Comparison of ENCODE assay signal across 1 cellular context in the genomic region with DNA sequence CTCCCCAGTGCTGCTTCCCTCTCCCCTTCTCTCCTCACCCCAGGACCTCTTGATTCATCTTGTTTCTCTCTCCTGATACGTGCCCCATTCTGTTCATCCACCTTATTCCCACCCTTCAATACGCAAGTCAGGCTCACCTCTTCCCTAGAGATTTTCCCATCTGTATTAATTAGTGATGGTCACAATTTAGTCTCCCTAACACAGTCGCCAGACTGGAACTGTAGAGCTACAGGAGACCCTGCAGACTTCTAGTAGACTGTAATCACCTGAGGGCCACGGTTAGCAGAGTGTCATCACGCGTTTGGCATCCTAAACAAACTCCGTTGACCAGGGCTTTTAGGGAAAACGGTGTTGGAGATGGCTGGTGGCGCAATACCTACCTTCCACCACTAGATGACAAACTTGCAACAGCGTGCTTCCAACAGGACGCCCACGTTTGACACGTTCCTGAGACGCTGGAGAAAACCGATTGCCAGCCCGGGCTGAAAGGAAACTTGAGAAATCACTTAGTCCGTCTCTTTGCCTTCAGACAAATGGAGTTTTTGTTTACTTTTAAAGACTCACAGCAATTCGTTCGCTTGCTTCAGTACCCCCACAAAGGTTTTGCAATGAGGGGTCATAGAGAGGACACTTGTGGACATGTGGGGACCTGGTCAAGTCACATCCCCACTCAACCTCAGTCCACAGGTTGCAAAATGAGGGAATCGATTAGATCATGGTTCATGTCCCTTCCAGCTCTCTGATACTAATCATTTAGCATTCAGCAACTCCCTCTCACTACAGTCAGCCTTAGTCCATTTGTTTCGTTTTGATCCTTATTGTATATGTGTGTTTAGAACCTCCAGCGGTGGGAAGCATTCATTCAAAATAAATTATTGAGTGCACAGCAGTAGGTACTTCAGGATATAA.
A peak's percentile ranks its signal among the peaks of the same experiment; 100 is the strongest.
TF ChIP-seq lines count a peak whose summit lies in the region.

No MANE protein-coding gene starts in this region.

TF ChIP-seq in GM12878, 131 proteins besides CTCF, POLR2A, EP300 and RAD21 (continued from another document and continues in another):
- TF ChIP-seq, protein P1, sequence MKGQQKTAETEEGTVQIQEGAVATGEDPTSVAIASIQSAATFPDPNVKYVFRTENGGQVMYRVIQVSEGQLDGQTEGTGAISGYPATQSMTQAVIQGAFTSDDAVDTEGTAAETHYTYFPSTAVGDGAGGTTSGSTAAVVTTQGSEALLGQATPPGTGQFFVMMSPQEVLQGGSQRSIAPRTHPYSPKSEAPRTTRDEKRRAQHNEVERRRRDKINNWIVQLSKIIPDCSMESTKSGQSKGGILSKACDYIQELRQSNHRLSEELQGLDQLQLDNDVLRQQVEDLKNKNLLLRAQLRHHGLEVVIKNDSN (IDR thresholded peaks at IDR 0.05; ENCODE audit: borderline replicate concordance, extremely low read length, insufficient read depth, low read depth, low read length): no peak
- TF ChIP-seq ZNF384 (IDR thresholded peaks at IDR 0.05; ENCODE audit: borderline replicate concordance, low read depth, low read length): no peak
- TF ChIP-seq SREBF1 (IDR thresholded peaks at IDR 0.05; ENCODE audit: low read length): no peak
- 0 out of 2 replicates have a peak, but pooled peaks have one; percentile 17 for TF ChIP-seq MEF2A (IDR thresholded peaks at IDR 0.05; ENCODE audit: insufficient read depth, low read depth, low read length)
- TF ChIP-seq, protein P2, sequence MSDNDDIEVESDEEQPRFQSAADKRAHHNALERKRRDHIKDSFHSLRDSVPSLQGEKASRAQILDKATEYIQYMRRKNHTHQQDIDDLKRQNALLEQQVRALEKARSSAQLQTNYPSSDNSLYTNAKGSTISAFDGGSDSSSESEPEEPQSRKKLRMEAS (IDR thresholded peaks at IDR 0.05; ENCODE audit: low read depth, low read length): no peak
- TF ChIP-seq, protein P3, sequence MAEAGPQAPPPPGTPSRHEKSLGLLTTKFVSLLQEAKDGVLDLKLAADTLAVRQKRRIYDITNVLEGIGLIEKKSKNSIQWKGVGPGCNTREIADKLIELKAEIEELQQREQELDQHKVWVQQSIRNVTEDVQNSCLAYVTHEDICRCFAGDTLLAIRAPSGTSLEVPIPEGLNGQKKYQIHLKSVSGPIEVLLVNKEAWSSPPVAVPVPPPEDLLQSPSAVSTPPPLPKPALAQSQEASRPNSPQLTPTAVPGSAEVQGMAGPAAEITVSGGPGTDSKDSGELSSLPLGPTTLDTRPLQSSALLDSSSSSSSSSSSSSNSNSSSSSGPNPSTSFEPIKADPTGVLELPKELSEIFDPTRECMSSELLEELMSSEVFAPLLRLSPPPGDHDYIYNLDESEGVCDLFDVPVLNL (IDR thresholded peaks at IDR 0.05; ENCODE audit: low read depth, low read length): no peak
- TF ChIP-seq, protein P4, sequence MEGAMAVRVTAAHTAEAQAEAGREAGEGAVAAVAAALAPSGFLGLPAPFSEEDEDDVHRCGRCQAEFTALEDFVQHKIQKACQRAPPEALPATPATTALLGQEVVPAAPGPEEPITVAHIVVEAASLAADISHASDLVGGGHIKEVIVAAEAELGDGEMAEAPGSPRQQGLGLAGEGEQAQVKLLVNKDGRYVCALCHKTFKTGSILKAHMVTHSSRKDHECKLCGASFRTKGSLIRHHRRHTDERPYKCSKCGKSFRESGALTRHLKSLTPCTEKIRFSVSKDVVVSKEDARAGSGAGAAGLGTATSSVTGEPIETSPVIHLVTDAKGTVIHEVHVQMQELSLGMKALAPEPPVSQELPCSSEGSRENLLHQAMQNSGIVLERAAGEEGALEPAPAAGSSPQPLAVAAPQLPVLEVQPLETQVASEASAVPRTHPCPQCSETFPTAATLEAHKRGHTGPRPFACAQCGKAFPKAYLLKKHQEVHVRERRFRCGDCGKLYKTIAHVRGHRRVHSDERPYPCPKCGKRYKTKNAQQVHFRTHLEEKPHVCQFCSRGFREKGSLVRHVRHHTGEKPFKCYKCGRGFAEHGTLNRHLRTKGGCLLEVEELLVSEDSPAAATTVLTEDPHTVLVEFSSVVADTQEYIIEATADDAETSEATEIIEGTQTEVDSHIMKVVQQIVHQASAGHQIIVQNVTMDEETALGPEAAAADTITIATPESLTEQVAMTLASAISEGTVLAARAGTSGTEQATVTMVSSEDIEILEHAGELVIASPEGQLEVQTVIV (IDR thresholded peaks at IDR 0.05; ENCODE audit: borderline replicate concordance, partially characterized antibody): no peak
- no peak for TF ChIP-seq SIN3A (IDR thresholded peaks at IDR 0.05; ENCODE audit: low read depth, low read length)
- no peak for TF ChIP-seq JUNB (IDR thresholded peaks at IDR 0.05)
- peak; percentile 78; the same call in 1 of the 2 replicates for TF ChIP-seq RB1 (IDR thresholded peaks at IDR 0.05; ENCODE audit: borderline replicate concordance)
- TF ChIP-seq, protein P5, sequence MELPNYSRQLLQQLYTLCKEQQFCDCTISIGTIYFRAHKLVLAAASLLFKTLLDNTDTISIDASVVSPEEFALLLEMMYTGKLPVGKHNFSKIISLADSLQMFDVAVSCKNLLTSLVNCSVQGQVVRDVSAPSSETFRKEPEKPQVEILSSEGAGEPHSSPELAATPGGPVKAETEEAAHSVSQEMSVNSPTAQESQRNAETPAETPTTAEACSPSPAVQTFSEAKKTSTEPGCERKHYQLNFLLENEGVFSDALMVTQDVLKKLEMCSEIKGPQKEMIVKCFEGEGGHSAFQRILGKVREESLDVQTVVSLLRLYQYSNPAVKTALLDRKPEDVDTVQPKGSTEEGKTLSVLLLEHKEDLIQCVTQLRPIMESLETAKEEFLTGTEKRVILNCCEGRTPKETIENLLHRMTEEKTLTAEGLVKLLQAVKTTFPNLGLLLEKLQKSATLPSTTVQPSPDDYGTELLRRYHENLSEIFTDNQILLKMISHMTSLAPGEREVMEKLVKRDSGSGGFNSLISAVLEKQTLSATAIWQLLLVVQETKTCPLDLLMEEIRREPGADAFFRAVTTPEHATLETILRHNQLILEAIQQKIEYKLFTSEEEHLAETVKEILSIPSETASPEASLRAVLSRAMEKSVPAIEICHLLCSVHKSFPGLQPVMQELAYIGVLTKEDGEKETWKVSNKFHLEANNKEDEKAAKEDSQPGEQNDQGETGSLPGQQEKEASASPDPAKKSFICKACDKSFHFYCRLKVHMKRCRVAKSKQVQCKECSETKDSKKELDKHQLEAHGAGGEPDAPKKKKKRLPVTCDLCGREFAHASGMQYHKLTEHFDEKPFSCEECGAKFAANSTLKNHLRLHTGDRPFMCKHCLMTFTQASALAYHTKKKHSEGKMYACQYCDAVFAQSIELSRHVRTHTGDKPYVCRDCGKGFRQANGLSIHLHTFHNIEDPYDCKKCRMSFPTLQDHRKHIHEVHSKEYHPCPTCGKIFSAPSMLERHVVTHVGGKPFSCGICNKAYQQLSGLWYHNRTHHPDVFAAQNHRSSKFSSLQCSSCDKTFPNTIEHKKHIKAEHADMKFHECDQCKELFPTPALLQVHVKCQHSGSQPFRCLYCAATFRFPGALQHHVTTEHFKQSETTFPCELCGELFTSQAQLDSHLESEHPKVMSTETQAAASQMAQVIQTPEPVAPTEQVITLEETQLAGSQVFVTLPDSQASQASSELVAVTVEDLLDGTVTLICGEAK (IDR thresholded peaks at IDR 0.05; ENCODE audit: borderline replicate concordance): no peak
- no peak for TF ChIP-seq SUPT20H (IDR thresholded peaks at IDR 0.05; ENCODE audit: borderline replicate concordance, control insufficient read depth, low read depth, low read length)
- peak; percentile 85 for TF ChIP-seq FOXM1 (IDR thresholded peaks at IDR 0.05; ENCODE audit: low read depth, low read length)
- no peak for TF ChIP-seq POLR2AphosphoS2 (IDR thresholded peaks at IDR 0.05; ENCODE audit: low read depth, low read length)
- no peak for TF ChIP-seq BMI1 (IDR thresholded peaks at IDR 0.05; ENCODE audit: borderline replicate concordance)
- TF ChIP-seq KAT2A (conservative IDR thresholded peaks at IDR 0.05; ENCODE audit: control insufficient read depth, low read depth, low read length): no peak
- TF ChIP-seq, protein P6, sequence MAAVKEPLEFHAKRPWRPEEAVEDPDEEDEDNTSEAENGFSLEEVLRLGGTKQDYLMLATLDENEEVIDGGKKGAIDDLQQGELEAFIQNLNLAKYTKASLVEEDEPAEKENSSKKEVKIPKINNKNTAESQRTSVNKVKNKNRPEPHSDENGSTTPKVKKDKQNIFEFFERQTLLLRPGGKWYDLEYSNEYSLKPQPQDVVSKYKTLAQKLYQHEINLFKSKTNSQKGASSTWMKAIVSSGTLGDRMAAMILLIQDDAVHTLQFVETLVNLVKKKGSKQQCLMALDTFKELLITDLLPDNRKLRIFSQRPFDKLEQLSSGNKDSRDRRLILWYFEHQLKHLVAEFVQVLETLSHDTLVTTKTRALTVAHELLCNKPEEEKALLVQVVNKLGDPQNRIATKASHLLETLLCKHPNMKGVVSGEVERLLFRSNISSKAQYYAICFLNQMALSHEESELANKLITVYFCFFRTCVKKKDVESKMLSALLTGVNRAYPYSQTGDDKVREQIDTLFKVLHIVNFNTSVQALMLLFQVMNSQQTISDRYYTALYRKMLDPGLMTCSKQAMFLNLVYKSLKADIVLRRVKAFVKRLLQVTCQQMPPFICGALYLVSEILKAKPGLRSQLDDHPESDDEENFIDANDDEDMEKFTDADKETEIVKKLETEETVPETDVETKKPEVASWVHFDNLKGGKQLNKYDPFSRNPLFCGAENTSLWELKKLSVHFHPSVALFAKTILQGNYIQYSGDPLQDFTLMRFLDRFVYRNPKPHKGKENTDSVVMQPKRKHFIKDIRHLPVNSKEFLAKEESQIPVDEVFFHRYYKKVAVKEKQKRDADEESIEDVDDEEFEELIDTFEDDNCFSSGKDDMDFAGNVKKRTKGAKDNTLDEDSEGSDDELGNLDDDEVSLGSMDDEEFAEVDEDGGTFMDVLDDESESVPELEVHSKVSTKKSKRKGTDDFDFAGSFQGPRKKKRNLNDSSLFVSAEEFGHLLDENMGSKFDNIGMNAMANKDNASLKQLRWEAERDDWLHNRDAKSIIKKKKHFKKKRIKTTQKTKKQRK (IDR thresholded peaks at IDR 0.05; ENCODE audit: low read depth, low read length): no peak
- TF ChIP-seq POU2F2 (IDR thresholded peaks at IDR 0.05; ENCODE audit: borderline replicate concordance, low read depth, low read length): peak; percentile 73; the same call in 2 of the 3 replicates
- TF ChIP-seq CBFB (IDR thresholded peaks at IDR 0.05; ENCODE audit: low read depth): no peak
- peak; percentile 46 for TF ChIP-seq SP1 (IDR thresholded peaks at IDR 0.05; ENCODE audit: low read depth, low read length)
- no peak for TF ChIP-seq NFYA (IDR thresholded peaks at IDR 0.05; ENCODE audit: borderline replicate concordance, low read depth, low read length)
- no peak for TF ChIP-seq EZH2 (IDR thresholded peaks at IDR 0.05; ENCODE audit: borderline replicate concordance, control insufficient read depth, low read depth, low read length)
- TF ChIP-seq TBL1XR1 (IDR thresholded peaks at IDR 0.05; ENCODE audit: low read depth, low read length): peak; percentile 58; the same call in 1 of the 2 replicates
- TF ChIP-seq MTA3 (IDR thresholded peaks at IDR 0.05; ENCODE audit: borderline replicate concordance, low read length): no peak; the same call in 1 of the 2 replicates
- no peak for TF ChIP-seq MYB (IDR thresholded peaks at IDR 0.05; ENCODE audit: borderline replicate concordance, low read depth, low read length)
- TF ChIP-seq RBBP5 (conservative IDR thresholded peaks at IDR 0.05): no peak
- no peak for TF ChIP-seq TAF1 (IDR thresholded peaks at IDR 0.05; ENCODE audit: borderline replicate concordance, low read depth, low read length)
- TF ChIP-seq, protein P7, sequence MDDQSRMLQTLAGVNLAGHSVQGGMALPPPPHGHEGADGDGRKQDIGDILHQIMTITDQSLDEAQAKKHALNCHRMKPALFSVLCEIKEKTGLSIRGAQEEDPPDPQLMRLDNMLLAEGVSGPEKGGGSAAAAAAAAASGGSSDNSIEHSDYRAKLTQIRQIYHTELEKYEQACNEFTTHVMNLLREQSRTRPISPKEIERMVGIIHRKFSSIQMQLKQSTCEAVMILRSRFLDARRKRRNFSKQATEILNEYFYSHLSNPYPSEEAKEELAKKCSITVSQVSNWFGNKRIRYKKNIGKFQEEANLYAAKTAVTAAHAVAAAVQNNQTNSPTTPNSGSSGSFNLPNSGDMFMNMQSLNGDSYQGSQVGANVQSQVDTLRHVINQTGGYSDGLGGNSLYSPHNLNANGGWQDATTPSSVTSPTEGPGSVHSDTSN (IDR thresholded peaks at IDR 0.05; ENCODE audit: insufficient replicate concordance, low read depth, low read length): no peak
- no peak for TF ChIP-seq HDGF (IDR thresholded peaks at IDR 0.05)
- TF ChIP-seq, protein P8, sequence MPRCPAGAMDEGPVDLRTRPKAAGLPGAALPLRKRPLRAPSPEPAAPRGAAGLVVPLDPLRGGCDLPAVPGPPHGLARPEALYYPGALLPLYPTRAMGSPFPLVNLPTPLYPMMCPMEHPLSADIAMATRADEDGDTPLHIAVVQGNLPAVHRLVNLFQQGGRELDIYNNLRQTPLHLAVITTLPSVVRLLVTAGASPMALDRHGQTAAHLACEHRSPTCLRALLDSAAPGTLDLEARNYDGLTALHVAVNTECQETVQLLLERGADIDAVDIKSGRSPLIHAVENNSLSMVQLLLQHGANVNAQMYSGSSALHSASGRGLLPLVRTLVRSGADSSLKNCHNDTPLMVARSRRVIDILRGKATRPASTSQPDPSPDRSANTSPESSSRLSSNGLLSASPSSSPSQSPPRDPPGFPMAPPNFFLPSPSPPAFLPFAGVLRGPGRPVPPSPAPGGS (IDR thresholded peaks at IDR 0.05; ENCODE audit: borderline replicate concordance, insufficient read depth, low read depth, low read length, poor library complexity, severe bottlenecking): no peak
- TF ChIP-seq, protein P9, sequence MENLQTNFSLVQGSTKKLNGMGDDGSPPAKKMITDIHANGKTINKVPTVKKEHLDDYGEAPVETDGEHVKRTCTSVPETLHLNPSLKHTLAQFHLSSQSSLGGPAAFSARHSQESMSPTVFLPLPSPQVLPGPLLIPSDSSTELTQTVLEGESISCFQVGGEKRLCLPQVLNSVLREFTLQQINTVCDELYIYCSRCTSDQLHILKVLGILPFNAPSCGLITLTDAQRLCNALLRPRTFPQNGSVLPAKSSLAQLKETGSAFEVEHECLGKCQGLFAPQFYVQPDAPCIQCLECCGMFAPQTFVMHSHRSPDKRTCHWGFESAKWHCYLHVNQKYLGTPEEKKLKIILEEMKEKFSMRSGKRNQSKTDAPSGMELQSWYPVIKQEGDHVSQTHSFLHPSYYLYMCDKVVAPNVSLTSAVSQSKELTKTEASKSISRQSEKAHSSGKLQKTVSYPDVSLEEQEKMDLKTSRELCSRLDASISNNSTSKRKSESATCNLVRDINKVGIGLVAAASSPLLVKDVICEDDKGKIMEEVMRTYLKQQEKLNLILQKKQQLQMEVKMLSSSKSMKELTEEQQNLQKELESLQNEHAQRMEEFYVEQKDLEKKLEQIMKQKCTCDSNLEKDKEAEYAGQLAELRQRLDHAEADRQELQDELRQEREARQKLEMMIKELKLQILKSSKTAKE (IDR thresholded peaks at IDR 0.05; ENCODE audit: low read depth, poor library complexity, severe bottlenecking): no peak
- peak; percentile 26 for TF ChIP-seq RELA (IDR thresholded peaks at IDR 0.05; ENCODE audit: borderline replicate concordance, partially characterized antibody)
- no peak for TF ChIP-seq ETV6 (conservative IDR thresholded peaks at IDR 0.05 in 1 of 2, IDR thresholded peaks at IDR 0.05 in 1 of 2; ENCODE audit: borderline replicate concordance in 1 of 2, low read depth in 1 of 2)
- TF ChIP-seq, protein P10, sequence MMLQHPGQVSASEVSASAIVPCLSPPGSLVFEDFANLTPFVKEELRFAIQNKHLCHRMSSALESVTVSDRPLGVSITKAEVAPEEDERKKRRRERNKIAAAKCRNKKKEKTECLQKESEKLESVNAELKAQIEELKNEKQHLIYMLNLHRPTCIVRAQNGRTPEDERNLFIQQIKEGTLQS (IDR thresholded peaks at IDR 0.05; ENCODE audit: borderline replicate concordance, extremely low read depth, low read depth, low read length): no peak
- TF ChIP-seq CBX5 (IDR thresholded peaks at IDR 0.05; ENCODE audit: low read depth): no peak
- no peak for TF ChIP-seq RAD51 (IDR thresholded peaks at IDR 0.05)
- no peak for TF ChIP-seq CBX3 (IDR thresholded peaks at IDR 0.05; ENCODE audit: borderline replicate concordance, low read depth)
- TF ChIP-seq JUND (IDR thresholded peaks at IDR 0.05; ENCODE audit: low read depth, low read length): no peak
